14 cellular contexts compared by ENCODE assay signal in the genomic region with DNA sequence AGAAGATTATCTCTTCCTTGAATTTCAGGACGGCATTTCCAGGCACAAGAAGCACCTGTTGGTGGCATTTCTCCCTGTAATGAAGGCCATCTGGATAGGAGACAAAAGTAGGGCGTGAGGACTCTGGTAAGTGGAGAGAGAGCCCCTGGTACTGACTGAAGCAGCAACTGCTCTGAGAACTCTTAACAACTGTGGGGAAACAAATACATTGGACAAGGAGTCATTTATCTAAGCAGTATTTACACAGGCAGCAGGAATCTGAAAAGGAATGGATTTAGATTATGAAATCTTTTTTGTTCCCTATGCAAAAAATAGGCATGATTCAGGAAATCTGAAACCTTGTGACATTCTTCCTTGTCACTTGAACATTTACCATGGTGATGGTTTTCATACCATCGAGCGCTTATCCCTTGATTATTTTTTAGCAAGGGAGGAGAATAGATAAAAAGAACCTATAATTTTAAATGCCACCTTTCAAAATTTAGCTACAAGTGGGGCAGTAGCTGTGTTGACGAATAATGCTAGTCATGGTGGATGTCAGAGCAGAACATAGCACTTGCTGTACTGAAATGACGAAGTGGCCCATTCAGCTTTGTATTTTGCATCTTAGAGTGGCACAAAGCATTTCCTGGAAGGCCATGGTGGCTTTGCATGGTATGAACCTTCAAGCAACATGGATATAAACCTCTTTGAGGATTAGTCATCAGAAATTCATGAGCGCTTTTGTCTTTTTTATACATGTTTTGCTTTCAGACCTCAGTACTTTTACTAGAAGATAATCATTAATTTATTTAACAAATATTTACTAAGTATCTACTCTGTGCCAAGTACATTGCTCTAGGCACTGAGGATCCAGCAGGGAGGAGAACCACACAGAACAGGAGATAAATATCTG.
DNase-seq lines count a peak whose midpoint lies in the region; ATAC-seq, FAIRE-seq and TF ChIP-seq lines count a peak whose summit lies in the region.
"Had no signal": no experiment of that assay in that cellular context is flagged by ENCODE, and none has a peak within 500 bp of the region (broad histone marks: within the 10 kb centered on the region; RNA-seq: fewer than 3 reads in every experiment).

No MANE protein-coding gene starts in this region.

- no peaks in the 10 kb centered on the region for H3K27me3 ChIP-seq in DND-41 (ENCODE audit: insufficient read depth, low read length, poor library complexity)
- H3K27me3 ChIP-seq in GM12878 (replicated peaks in 1 of 2; ENCODE audit: control insufficient read depth in 2 of 2, insufficient read depth in 2 of 2, low read length in 1 of 2) = no peaks in the 10 kb centered on the region
- no peaks in the 10 kb centered on the region for H3K27me3 ChIP-seq in body of pancreas
- H3K27me3 ChIP-seq in spleen (replicated peaks in 1 of 7) = no peaks in the 10 kb centered on the region
- H3K27me3 ChIP-seq: adrenal gland, dorsolateral prefrontal cortex had no signal

- RAD21 ChIA-PET in GM12878 (lab: Charles Lee; ENCODE audit: unreplicated experiment) = interaction anchor here (0.6 to 3.4 kb wide), 6 partner anchors 11 to 82 kb away, joined by 3 to 26 read pairs (median 5); no protein-coding TSS in a partner anchor

- no peak overlapping the region for H2AFZ ChIP-seq in DND-41 (ENCODE audit: low read depth, low read length)
- H2AFZ ChIP-seq in GM12878 (ENCODE audit: control insufficient read depth, low read depth, low read length) = no peak overlapping the region

- H3K27me3 Mint-ChIP-seq in nephron (ENCODE audit: low read depth) = no peaks in the 10 kb centered on the region
- H3K27me3 Mint-ChIP-seq in activated naive CD8-positive, alpha-beta T cell treated with anti-CD3 and anti-CD28 coated beads, Interleukin-2, amount 50 U/mL, for 24 hours = no peaks in the 10 kb centered on the region

- H3K36me3 Mint-ChIP-seq in nephron (ENCODE audit: low read depth) = no peaks in the 10 kb centered on the region
- H3K36me3 Mint-ChIP-seq in activated naive CD8-positive, alpha-beta T cell treated with anti-CD3 and anti-CD28 coated beads, Interleukin-2, amount 50 U/mL, for 24 hours (ENCODE audit: low read depth) = no peaks in the 10 kb centered on the region

- H3K4me3 Mint-ChIP-seq in nephron = peak overlapping the region in 2 of 3 experiments; percentile 29 to 43
- H3K4me3 Mint-ChIP-seq in activated naive CD8-positive, alpha-beta T cell treated with anti-CD3 and anti-CD28 coated beads, Interleukin-2, amount 50 U/mL, for 24 hours = no peak overlapping the region

- H3K36me3 ChIP-seq in DND-41 (ENCODE audit: insufficient read depth, low read length) (no peaks in the 10 kb centered on the region), GM12878 (ENCODE audit: control insufficient read depth in 2 of 2, insufficient read depth in 2 of 2, low read length in 1 of 2) (no peaks in the 10 kb centered on the region), body of pancreas (replicated peaks in 1 of 2; ENCODE audit: insufficient read depth in 1 of 2, low read depth in 2 of 2) (no peaks in the 10 kb centered on the region), spleen (no peaks in the 10 kb centered on the region)
- H3K36me3 ChIP-seq: adrenal gland had no signal

- TF ChIP-seq RAD21 in GM12878 (IDR thresholded peaks at IDR 0.05; ENCODE audit: insufficient read depth, low read depth, low read length) = no peak

- DNase-seq in DND-41 (peak; percentile 16), LNCaP clone FGC (ENCODE audit: low read depth) (peak; percentile 3), GM12878 (ENCODE audit: low read depth, low spot score) (no peak), body of pancreas (no peak), spleen (no peak)
- DNase-seq in activated naive CD8-positive, alpha-beta T cell treated with anti-CD3 and anti-CD28 coated beads, Interleukin-2, amount 50 U/mL, for 24 hours = no peak
- DNase-seq: activated CD8-positive, alpha-beta memory T cell treated with anti-CD3 and anti-CD28 coated beads, Interleukin-2, amount 50 U/mL, for 48 hours; adrenal gland; NCI-H226 had no signal

- H3K79me2 ChIP-seq in DND-41 (ENCODE audit: insufficient read depth, low read length) = no peaks in the 10 kb centered on the region
- no peaks in the 10 kb centered on the region for H3K79me2 ChIP-seq in GM12878 (ENCODE audit: control insufficient read depth, insufficient read depth, low read length)

- peak overlapping the region; percentile 78 to 88 (median 85) for H3K27ac Mint-ChIP-seq in nephron
- no peak overlapping the region for H3K27ac Mint-ChIP-seq in activated naive CD8-positive, alpha-beta T cell treated with anti-CD3 and anti-CD28 coated beads, Interleukin-2, amount 50 U/mL, for 24 hours

- no peak for TF ChIP-seq CTCF in DND-41 (IDR thresholded peaks at IDR 0.05; ENCODE audit: borderline replicate concordance, extremely low read depth, low read length, poor library complexity, severe bottlenecking)
- no peak for TF ChIP-seq CTCF in LNCaP clone FGC (IDR thresholded peaks at IDR 0.05; ENCODE audit: control insufficient read depth, extremely low read depth, insufficient read depth)
- no peak for TF ChIP-seq CTCF in GM12878 (IDR thresholded peaks at IDR 0.05 in 2 of 3, conservative IDR thresholded peaks at IDR 0.05 in 1 of 3; ENCODE audit: control insufficient read depth in 2 of 3, extremely low read depth in 1 of 3, insufficient read depth in 1 of 3, low read depth in 3 of 3, low read length in 3 of 3)
- no peak for TF ChIP-seq CTCF in nephron (IDR thresholded peaks at IDR 0.05; ENCODE audit: unreplicated experiment in 3 of 3)
- TF ChIP-seq CTCF in body of pancreas (IDR thresholded peaks at IDR 0.05) = no peak
- no peak for TF ChIP-seq CTCF in spleen (IDR thresholded peaks at IDR 0.05 in 8 of 11, conservative IDR thresholded peaks at IDR 0.05 in 3 of 11)

- SMC1A ChIA-PET in GM12878 (lab: Charles Lee; ENCODE audit: uncharacterized antibody, unreplicated experiment) = interaction anchor here (0.6 to 4.0 kb wide), 12 partner anchors 10 to 279 kb away, joined by 3 to 41 read pairs (median 4); no protein-coding TSS in a partner anchor

- H3K9ac ChIP-seq in DND-41 (ENCODE audit: low read depth, low read length) (no peak overlapping the region), GM12878 (ENCODE audit: control insufficient read depth, insufficient read depth, low read length) (no peak overlapping the region)

- H3K9me3 ChIP-seq in DND-41 (ENCODE audit: insufficient read depth, low read length, severe bottlenecking) = no peaks in the 10 kb centered on the region
- H3K9me3 ChIP-seq in GM12878 (replicated peaks; ENCODE audit: control insufficient read depth, insufficient read depth, low read length) = no peaks in the 10 kb centered on the region
- no peaks in the 10 kb centered on the region for H3K9me3 ChIP-seq in body of pancreas
- no peaks in the 10 kb centered on the region for H3K9me3 ChIP-seq in spleen
- H3K9me3 ChIP-seq: adrenal gland had no signal

- H3K4me2 ChIP-seq in DND-41 (ENCODE audit: insufficient read depth, low read length) (no peak overlapping the region), GM12878 (ENCODE audit: control insufficient read depth, insufficient read depth) (no peak overlapping the region)

- in situ Hi-C loops in GM12878 (cut with MboI) = no loop called here

- intact Hi-C loops in GM12878 (cut with micrococcal nuclease; ENCODE audit: unreplicated experiment) = no loop called here
- intact Hi-C loops in body of pancreas (cut with DNase I) = no loop called here
- intact Hi-C loops in spleen (cut with DNase I; ENCODE audit: low total_unique reads) = no loop called here

- CTCF ChIA-PET in GM12878 (lab: Yijun Ruan, JAX) = interaction anchor here (3.1 kb wide), 1 partner anchor 10 kb away, joined by 19 read pairs; no protein-coding TSS in a partner anchor

- H4K20me1 ChIP-seq in DND-41 (ENCODE audit: insufficient read depth, low read length) (no peaks in the 10 kb centered on the region), GM12878 (ENCODE audit: control insufficient read depth, insufficient read depth) (no peaks in the 10 kb centered on the region)

- POLR2A ChIA-PET in GM12878 (lab: Charles Lee) = interaction anchor here (0.6 to 0.8 kb wide), 3 partner anchors 8 to 64 kb away, joined by 3 read pairs; no protein-coding TSS in a partner anchor

- H3K27ac ChIP-seq in DND-41 (ENCODE audit: low read length) (no peak overlapping the region), GM12878 (ENCODE audit: control insufficient read depth, insufficient read depth) (no peak overlapping the region), body of pancreas (peak overlapping the region in 1 of 4 donors; percentile 18), spleen (no peak overlapping the region)
- H3K27ac ChIP-seq: VCaP had no signal

- H3K4me1 ChIP-seq in DND-41 (ENCODE audit: insufficient read depth, low read length) (no peaks in the 10 kb centered on the region), GM12878 (ENCODE audit: control insufficient read depth, insufficient read depth, low read length) (no peaks in the 10 kb centered on the region), body of pancreas (peaks cover 6% of the 10 kb centered on the region), spleen (peaks cover 0 to 17% (median 0%) of the 10 kb centered on the region in 6 donors)

- no peak for TF ChIP-seq POLR2A in GM12878 (IDR thresholded peaks at IDR 0.05; ENCODE audit: low read depth, low read length)
- TF ChIP-seq POLR2A in body of pancreas (IDR thresholded peaks at IDR 0.05) = no peak
- TF ChIP-seq POLR2A in spleen (IDR thresholded peaks at IDR 0.05) = no peak

- FAIRE-seq in GM12878 (lab: Jason Lieb, UNC) = no peak
- FAIRE-seq: frontal cortex had no signal

- H3K4me3 ChIP-seq in DND-41 (ENCODE audit: low read depth in 1 of 2, low read length in 2 of 2) (no peak overlapping the region), LNCaP clone FGC (ENCODE audit: low read depth, low read length) (no peak overlapping the region), GM12878 (no peak overlapping the region), body of pancreas (no peak overlapping the region), spleen (no peak overlapping the region)

- ATAC-seq in DND-41 (ENCODE audit: insufficient read depth, low read depth) (peak; percentile 56), GM12878 (peak; percentile 25), body of pancreas (no peak), GM18870 (IDR thresholded peaks at IDR 0.05; ENCODE audit: unreplicated experiment) (no peak)
- ATAC-seq in activated naive CD8-positive, alpha-beta T cell treated with anti-CD3 and anti-CD28 coated beads, Interleukin-2, amount 50 U/mL, for 24 hours = no peak

- no peak for TF ChIP-seq EP300 in GM12878 (IDR thresholded peaks at IDR 0.05; ENCODE audit: borderline replicate concordance in 1 of 2, control insufficient read depth in 1 of 2, low read depth in 2 of 2, low read length in 2 of 2)

- H3K9me3 Mint-ChIP-seq in nephron = no peaks in the 10 kb centered on the region
- H3K9me3 Mint-ChIP-seq in activated naive CD8-positive, alpha-beta T cell treated with anti-CD3 and anti-CD28 coated beads, Interleukin-2, amount 50 U/mL, for 24 hours = no peaks in the 10 kb centered on the region

- WGBS in GM12878 (ENCODE audit: insufficient coverage, insufficient replicate concordance, low lambda C conversion rate, missing lambda C conversion rate) = 23% methylated on average over 7 of the region's 7 CpGs
- WGBS in body of pancreas, 2 donors = 42 to 44% methylated on average over 7 of the region's 7 CpGs
- WGBS in spleen, 5 donors = 80 to 87% (median 85%) methylated on average over 7 of the region's 7 CpGs

- BruUV-seq in GM12878 (replicated peaks; lab: Mats Ljungman, UMichigan) = no TSS peak

- peaks cover 47% of the 10 kb centered on the region for H3K4me1 Mint-ChIP-seq in nephron
- peaks cover 6% of the 10 kb centered on the region for H3K4me1 Mint-ChIP-seq in activated naive CD8-positive, alpha-beta T cell treated with anti-CD3 and anti-CD28 coated beads, Interleukin-2, amount 50 U/mL, for 24 hours

Comparison
In these comparisons a context has a peak if more than half of its experiments do, and no peak if none do; other contexts are left out.
1. ATAC-seq: peak in DND-41 (single experiment) and GM12878 (single experiment); none in body of pancreas (single experiment), GM18870 (single experiment) and activated naive CD8-positive, alpha-beta T cell treated with anti-CD3 and anti-CD28 coated beads, Interleukin-2, amount 50 U/mL, for 24 hours (single experiment).
2. DNase-seq: peak in DND-41 (single experiment) and LNCaP clone FGC (single experiment); none in GM12878 (single experiment), body of pancreas (0 of 4), spleen (single experiment) and activated naive CD8-positive, alpha-beta T cell treated with anti-CD3 and anti-CD28 coated beads, Interleukin-2, amount 50 U/mL, for 24 hours (single experiment).